ENCODE assay signal across 1 cellular context in the genomic region with DNA sequence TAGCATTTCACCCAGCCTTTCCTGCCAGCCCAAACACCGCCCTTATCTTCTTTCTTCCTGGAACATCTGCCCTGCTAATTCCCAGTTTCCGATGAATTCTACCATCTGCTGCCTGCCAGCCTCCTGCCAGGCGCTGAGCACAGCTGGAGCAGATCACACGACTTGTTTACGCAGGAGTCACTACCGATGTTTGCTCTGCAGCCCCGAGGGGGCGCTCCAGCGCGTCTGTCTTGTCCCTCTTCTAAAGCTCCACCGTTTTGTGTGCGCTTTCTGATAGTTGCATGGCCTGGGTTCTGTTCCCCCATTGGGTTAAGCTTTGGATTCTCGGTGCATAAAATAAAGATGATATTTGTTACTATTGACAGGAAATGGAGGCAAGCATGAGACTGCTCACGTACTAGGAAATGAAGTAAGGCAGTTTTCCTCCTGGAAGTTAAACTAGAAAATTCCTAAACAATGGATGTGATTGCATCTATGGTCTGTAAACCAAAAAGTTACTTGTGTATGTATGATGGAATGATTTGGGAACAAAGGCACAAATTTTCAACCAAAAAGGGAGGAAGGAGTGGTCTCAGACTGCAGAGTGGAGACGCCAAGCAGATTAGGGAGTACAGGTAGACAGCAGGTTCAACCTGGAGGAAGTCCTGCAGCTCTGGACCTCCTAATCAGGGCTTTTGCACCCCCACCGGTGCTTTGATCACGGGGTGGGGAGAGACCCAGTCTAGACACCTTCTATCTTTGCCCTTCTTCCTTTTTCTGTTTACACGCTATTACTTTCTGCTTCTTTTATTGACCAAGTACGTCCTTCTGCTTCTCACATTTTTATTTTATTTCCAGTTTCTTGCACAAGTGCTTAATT.
TF ChIP-seq lines count a peak whose summit lies in the region.

No MANE protein-coding gene starts in this region.

TF ChIP-seq in HepG2, 621 proteins besides CTCF, POLR2A, EP300 and RAD21 (continued from another document):
- TF ChIP-seq, protein P1, sequence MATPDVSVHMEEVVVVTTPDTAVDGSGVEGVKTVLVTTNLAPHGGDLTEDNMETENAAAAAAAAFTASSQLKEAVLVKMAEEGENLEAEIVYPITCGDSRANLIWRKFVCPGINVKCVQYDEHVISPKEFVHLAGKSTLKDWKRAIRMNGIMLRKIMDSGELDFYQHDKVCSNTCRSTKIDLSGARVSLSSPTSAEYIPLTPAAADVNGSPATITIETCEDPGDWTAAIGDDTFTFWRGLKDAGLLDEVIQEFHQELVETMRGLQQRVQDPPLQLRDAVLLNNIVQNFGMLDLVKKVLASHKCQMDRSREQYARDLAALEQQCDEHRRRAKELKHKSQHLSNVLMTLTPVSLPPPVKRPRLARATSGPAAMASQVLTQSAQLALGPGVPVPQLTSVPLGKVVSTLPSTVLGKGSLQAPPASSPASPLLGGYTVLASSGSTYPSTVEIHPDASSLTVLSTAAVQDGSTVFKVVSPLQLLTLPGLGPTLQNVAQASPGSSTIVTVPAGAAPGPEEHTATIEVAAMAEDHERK (CRISPR knock-in tag; IDR thresholded peaks at IDR 0.05; ENCODE audit: low read depth): no peak
- TF ChIP-seq ZNF205 (CRISPR knock-in tag; IDR thresholded peaks at IDR 0.05) (no peak), TBP (CRISPR knock-in tag; IDR thresholded peaks at IDR 0.05) (no peak), NR2F1 (CRISPR knock-in tag; IDR thresholded peaks at IDR 0.05) (no peak), CBX2 (IDR thresholded peaks at IDR 0.05; ENCODE audit: low read depth, low read length) (no peak), CBX2 (CRISPR knock-in tag; IDR thresholded peaks at IDR 0.05; ENCODE audit: low read depth) (no peak), CBX5 (CRISPR knock-in tag; IDR thresholded peaks at IDR 0.05; ENCODE audit: borderline replicate concordance) (no peak), ZNF563 (CRISPR knock-in tag; IDR thresholded peaks at IDR 0.05) (no peak), TP53 (CRISPR knock-in tag; conservative IDR thresholded peaks at IDR 0.05) (no peak), POLR2AphosphoS5 (IDR thresholded peaks at IDR 0.05; ENCODE audit: low read depth, low read length) (no peak)
